ENCODE assay signal across 1 cellular context in the genomic region with DNA sequence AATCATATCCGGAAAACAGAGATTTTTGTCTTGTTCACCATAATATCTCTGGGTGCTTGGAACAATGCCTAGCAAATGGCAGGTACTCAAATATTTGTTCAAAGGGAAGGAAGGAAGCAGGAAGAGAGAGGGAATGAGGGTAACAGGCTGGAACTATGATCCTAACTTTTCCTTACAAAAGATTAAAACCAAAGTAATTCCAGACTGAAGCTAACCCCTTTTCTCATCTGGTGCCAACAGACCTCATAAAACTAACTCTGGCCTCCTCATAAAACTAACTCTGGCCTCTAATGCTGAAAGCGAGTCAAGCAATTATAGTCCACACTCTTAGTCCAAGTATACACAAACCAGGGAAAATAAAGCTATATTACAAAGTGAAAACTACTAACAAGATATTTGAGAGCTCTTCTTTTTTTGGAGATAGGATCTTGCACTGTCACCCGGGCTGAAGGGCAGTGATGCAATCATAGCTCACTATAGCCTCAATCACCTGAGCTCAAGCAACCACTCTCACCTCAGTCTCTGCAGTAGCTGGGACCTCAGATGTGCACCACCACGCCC.
TF ChIP-seq lines count a peak whose summit lies in the region.

No MANE protein-coding gene starts in this region.

TF ChIP-seq in K562, 482 proteins besides CTCF, POLR2A, EP300 and RAD21 (continued from another document and continues in another):
- TF ChIP-seq NCOA6 (IDR thresholded peaks at IDR 0.05) (no peak), TBP (optimal IDR thresholded peaks at IDR 0.05; ENCODE audit: low read depth, low read length) (no peak), DDX20 (tag; IDR thresholded peaks at IDR 0.05; ENCODE audit: low read depth) (no peak), CXXC5 (CRISPR knock-in tag; IDR thresholded peaks at IDR 0.05) (0 out of 2 replicates have a peak, but pooled peaks have one; percentile 20), TRIM24 (IDR thresholded peaks at IDR 0.05) (peak; percentile 44 to 75; a peak in 2 of 4 replicates), SMC3 (conservative IDR thresholded peaks at IDR 0.05; ENCODE audit: insufficient read depth, low read depth, low read length) (no peak), FIP1L1 (IDR thresholded peaks at IDR 0.05; ENCODE audit: low read depth, low read length, poor library complexity, severe bottlenecking) (no peak), RFX7 (CRISPR knock-in tag; IDR thresholded peaks at IDR 0.05) (no peak), TAF1 (IDR thresholded peaks at IDR 0.05; ENCODE audit: control insufficient read depth, extremely low read depth, insufficient read depth, low read length, severe bottlenecking) (no peak), DPF2 (IDR thresholded peaks at IDR 0.05) (peak; percentile 85), FOSL1 (tag; conservative IDR thresholded peaks at IDR 0.05) (peak; percentile 59), TEAD2 (tag; IDR thresholded peaks at IDR 0.05) (no peak), NEUROD1 (IDR thresholded peaks at IDR 0.05; ENCODE audit: borderline replicate concordance, low read depth, low read length, partially characterized antibody) (no peak), ZNF699 (CRISPR knock-in tag; IDR thresholded peaks at IDR 0.05; ENCODE audit: insufficient replicate concordance) (no peak), TRIM28 (IDR thresholded peaks at IDR 0.05) (no peak), ZSCAN32 (CRISPR knock-in tag; IDR thresholded peaks at IDR 0.05) (0 out of 2 replicates have a peak, but pooled peaks have one; percentile 51), SAFB2 (IDR thresholded peaks at IDR 0.05; ENCODE audit: borderline replicate concordance, low read depth, low read length, severe bottlenecking) (no peak), COPS2 (conservative IDR thresholded peaks at IDR 0.05) (no peak), MAFF (IDR thresholded peaks at IDR 0.05; ENCODE audit: low read length) (peak; percentile 49; the same call in 1 of the 2 replicates), BRF1 (IDR thresholded peaks at IDR 0.05; ENCODE audit: borderline replicate concordance, extremely low read depth, insufficient read length) (no peak), BACH1 (tag; IDR thresholded peaks at IDR 0.05) (peak; percentile 35; the same call in 1 of the 2 replicates), RFX5 (IDR thresholded peaks at IDR 0.05; ENCODE audit: low read depth, low read length) (no peak), ZBTB8A (IDR thresholded peaks at IDR 0.05; ENCODE audit: partially characterized antibody) (no peak), POLR2H (tag; IDR thresholded peaks at IDR 0.05; ENCODE audit: low read depth) (no peak), L3MBTL2 (IDR thresholded peaks at IDR 0.05) (no peak)
- TF ChIP-seq, protein P1, sequence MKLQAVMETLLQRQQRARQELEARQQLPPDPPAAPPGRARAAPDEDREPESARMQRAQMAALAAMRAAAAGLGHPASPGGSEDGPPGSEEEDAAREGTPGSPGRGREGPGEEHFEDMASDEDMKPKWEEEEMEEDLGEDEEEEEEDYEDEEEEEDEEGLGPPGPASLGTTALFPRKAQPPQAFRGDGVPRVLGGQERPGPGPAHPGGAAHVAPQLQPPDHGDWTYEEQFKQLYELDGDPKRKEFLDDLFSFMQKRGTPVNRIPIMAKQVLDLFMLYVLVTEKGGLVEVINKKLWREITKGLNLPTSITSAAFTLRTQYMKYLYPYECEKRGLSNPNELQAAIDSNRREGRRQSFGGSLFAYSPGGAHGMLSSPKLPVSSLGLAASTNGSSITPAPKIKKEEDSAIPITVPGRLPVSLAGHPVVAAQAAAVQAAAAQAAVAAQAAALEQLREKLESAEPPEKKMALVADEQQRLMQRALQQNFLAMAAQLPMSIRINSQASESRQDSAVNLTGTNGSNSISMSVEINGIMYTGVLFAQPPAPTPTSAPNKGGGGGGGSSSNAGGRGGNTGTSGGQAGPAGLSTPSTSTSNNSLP (IDR thresholded peaks at IDR 0.05; ENCODE audit: borderline replicate concordance, low read depth, low read length): no peak
- TF ChIP-seq, protein P2, sequence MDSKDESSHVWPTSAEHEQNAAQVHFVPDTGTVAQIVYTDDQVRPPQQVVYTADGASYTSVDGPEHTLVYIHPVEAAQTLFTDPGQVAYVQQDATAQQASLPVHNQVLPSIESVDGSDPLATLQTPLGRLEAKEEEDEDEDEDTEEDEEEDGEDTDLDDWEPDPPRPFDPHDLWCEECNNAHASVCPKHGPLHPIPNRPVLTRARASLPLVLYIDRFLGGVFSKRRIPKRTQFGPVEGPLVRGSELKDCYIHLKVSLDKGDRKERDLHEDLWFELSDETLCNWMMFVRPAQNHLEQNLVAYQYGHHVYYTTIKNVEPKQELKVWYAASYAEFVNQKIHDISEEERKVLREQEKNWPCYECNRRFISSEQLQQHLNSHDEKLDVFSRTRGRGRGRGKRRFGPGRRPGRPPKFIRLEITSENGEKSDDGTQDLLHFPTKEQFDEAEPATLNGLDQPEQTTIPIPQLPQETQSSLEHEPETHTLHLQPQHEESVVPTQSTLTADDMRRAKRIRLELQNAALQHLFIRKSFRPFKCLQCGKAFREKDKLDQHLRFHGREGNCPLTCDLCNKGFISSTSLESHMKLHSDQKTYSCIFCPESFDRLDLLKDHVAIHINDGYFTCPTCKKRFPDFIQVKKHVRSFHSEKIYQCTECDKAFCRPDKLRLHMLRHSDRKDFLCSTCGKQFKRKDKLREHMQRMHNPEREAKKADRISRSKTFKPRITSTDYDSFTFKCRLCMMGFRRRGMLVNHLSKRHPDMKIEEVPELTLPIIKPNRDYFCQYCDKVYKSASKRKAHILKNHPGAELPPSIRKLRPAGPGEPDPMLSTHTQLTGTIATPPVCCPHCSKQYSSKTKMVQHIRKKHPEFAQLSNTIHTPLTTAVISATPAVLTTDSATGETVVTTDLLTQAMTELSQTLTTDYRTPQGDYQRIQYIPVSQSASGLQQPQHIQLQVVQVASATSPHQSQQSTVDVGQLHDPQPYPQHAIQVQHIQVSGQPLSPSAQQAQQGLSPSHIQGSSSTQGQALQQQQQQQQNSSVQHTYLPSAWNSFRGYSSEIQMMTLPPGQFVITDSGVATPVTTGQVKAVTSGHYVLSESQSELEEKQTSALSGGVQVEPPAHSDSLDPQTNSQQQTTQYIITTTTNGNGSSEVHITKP (IDR thresholded peaks at IDR 0.05; ENCODE audit: partially characterized antibody): no peak
- TF ChIP-seq, protein P3, sequence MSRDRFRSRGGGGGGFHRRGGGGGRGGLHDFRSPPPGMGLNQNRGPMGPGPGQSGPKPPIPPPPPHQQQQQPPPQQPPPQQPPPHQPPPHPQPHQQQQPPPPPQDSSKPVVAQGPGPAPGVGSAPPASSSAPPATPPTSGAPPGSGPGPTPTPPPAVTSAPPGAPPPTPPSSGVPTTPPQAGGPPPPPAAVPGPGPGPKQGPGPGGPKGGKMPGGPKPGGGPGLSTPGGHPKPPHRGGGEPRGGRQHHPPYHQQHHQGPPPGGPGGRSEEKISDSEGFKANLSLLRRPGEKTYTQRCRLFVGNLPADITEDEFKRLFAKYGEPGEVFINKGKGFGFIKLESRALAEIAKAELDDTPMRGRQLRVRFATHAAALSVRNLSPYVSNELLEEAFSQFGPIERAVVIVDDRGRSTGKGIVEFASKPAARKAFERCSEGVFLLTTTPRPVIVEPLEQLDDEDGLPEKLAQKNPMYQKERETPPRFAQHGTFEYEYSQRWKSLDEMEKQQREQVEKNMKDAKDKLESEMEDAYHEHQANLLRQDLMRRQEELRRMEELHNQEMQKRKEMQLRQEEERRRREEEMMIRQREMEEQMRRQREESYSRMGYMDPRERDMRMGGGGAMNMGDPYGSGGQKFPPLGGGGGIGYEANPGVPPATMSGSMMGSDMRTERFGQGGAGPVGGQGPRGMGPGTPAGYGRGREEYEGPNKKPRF (IDR thresholded peaks at IDR 0.05; ENCODE audit: low read depth, low read length): no peak
- TF ChIP-seq, protein P4, sequence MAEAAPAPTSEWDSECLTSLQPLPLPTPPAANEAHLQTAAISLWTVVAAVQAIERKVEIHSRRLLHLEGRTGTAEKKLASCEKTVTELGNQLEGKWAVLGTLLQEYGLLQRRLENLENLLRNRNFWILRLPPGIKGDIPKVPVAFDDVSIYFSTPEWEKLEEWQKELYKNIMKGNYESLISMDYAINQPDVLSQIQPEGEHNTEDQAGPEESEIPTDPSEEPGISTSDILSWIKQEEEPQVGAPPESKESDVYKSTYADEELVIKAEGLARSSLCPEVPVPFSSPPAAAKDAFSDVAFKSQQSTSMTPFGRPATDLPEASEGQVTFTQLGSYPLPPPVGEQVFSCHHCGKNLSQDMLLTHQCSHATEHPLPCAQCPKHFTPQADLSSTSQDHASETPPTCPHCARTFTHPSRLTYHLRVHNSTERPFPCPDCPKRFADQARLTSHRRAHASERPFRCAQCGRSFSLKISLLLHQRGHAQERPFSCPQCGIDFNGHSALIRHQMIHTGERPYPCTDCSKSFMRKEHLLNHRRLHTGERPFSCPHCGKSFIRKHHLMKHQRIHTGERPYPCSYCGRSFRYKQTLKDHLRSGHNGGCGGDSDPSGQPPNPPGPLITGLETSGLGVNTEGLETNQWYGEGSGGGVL (CRISPR knock-in tag; IDR thresholded peaks at IDR 0.05): no peak
- TF ChIP-seq, protein P5, sequence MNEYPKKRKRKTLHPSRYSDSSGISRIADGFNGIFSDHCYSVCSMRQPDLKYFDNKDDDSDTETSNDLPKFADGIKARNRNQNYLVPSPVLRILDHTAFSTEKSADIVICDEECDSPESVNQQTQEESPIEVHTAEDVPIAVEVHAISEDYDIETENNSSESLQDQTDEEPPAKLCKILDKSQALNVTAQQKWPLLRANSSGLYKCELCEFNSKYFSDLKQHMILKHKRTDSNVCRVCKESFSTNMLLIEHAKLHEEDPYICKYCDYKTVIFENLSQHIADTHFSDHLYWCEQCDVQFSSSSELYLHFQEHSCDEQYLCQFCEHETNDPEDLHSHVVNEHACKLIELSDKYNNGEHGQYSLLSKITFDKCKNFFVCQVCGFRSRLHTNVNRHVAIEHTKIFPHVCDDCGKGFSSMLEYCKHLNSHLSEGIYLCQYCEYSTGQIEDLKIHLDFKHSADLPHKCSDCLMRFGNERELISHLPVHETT (CRISPR knock-in tag; conservative IDR thresholded peaks at IDR 0.05 in 1 of 2, IDR thresholded peaks at IDR 0.05 in 1 of 2): no peak
- TF ChIP-seq, protein P6, sequence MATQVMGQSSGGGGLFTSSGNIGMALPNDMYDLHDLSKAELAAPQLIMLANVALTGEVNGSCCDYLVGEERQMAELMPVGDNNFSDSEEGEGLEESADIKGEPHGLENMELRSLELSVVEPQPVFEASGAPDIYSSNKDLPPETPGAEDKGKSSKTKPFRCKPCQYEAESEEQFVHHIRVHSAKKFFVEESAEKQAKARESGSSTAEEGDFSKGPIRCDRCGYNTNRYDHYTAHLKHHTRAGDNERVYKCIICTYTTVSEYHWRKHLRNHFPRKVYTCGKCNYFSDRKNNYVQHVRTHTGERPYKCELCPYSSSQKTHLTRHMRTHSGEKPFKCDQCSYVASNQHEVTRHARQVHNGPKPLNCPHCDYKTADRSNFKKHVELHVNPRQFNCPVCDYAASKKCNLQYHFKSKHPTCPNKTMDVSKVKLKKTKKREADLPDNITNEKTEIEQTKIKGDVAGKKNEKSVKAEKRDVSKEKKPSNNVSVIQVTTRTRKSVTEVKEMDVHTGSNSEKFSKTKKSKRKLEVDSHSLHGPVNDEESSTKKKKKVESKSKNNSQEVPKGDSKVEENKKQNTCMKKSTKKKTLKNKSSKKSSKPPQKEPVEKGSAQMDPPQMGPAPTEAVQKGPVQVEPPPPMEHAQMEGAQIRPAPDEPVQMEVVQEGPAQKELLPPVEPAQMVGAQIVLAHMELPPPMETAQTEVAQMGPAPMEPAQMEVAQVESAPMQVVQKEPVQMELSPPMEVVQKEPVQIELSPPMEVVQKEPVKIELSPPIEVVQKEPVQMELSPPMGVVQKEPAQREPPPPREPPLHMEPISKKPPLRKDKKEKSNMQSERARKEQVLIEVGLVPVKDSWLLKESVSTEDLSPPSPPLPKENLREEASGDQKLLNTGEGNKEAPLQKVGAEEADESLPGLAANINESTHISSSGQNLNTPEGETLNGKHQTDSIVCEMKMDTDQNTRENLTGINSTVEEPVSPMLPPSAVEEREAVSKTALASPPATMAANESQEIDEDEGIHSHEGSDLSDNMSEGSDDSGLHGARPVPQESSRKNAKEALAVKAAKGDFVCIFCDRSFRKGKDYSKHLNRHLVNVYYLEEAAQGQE (CRISPR knock-in tag; IDR thresholded peaks at IDR 0.05; ENCODE audit: low read depth): no peak
- TF ChIP-seq, protein P7, sequence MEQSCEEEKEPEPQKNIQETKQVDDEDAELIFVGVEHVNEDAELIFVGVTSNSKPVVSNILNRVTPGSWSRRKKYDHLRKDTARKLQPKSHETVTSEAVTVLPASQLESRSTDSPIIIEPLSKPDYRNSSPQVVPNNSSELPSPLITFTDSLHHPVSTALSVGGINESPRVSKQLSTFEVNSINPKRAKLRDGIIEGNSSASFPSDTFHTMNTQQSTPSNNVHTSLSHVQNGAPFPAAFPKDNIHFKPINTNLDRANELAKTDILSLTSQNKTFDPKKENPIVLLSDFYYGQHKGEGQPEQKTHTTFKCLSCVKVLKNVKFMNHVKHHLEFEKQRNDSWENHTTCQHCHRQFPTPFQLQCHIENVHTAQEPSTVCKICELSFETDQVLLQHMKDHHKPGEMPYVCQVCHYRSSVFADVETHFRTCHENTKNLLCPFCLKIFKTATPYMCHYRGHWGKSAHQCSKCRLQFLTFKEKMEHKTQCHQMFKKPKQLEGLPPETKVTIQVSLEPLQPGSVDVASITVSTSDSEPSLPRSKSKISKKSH (CRISPR knock-in tag; IDR thresholded peaks at IDR 0.05): no peak
- TF ChIP-seq, protein P8, sequence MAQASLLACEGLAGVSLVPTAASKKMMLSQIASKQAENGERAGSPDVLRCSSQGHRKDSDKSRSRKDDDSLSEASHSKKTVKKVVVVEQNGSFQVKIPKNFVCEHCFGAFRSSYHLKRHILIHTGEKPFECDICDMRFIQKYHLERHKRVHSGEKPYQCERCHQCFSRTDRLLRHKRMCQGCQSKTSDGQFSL (CRISPR knock-in tag; IDR thresholded peaks at IDR 0.05): no peak
- TF ChIP-seq, protein P8 (tag; IDR thresholded peaks at IDR 0.05): no peak
- TF ChIP-seq, protein P9, sequence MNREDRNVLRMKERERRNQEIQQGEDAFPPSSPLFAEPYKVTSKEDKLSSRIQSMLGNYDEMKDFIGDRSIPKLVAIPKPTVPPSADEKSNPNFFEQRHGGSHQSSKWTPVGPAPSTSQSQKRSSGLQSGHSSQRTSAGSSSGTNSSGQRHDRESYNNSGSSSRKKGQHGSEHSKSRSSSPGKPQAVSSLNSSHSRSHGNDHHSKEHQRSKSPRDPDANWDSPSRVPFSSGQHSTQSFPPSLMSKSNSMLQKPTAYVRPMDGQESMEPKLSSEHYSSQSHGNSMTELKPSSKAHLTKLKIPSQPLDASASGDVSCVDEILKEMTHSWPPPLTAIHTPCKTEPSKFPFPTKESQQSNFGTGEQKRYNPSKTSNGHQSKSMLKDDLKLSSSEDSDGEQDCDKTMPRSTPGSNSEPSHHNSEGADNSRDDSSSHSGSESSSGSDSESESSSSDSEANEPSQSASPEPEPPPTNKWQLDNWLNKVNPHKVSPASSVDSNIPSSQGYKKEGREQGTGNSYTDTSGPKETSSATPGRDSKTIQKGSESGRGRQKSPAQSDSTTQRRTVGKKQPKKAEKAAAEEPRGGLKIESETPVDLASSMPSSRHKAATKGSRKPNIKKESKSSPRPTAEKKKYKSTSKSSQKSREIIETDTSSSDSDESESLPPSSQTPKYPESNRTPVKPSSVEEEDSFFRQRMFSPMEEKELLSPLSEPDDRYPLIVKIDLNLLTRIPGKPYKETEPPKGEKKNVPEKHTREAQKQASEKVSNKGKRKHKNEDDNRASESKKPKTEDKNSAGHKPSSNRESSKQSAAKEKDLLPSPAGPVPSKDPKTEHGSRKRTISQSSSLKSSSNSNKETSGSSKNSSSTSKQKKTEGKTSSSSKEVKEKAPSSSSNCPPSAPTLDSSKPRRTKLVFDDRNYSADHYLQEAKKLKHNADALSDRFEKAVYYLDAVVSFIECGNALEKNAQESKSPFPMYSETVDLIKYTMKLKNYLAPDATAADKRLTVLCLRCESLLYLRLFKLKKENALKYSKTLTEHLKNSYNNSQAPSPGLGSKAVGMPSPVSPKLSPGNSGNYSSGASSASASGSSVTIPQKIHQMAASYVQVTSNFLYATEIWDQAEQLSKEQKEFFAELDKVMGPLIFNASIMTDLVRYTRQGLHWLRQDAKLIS (CRISPR knock-in tag; IDR thresholded peaks at IDR 0.05): no peak
